1 cellular context compared by ENCODE assay signal in the genomic region with DNA sequence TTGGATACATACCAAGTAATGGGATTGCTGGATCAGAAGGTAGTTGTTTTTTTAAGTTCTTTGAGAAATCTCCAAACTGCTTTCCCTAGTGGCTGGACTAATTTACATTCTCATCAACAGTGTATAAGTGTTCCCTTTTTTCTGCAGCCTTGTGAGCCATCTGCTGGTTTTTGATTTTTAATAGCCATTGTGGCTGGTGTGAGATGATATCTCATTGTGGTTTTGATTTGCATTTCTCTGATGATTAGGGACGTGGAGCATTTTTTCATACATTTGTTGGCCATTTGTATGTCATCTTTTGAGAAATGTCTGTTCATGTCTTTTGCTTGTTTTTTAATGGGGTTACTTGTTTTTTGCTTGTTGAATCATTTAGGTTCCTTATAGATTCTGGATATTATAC.
TF ChIP-seq lines count a peak whose summit lies in the region.

No MANE protein-coding gene starts in this region.

TF ChIP-seq in GM12878, 131 proteins besides CTCF, POLR2A, EP300 and RAD21 (continued from another document):
- TF ChIP-seq, protein P1, sequence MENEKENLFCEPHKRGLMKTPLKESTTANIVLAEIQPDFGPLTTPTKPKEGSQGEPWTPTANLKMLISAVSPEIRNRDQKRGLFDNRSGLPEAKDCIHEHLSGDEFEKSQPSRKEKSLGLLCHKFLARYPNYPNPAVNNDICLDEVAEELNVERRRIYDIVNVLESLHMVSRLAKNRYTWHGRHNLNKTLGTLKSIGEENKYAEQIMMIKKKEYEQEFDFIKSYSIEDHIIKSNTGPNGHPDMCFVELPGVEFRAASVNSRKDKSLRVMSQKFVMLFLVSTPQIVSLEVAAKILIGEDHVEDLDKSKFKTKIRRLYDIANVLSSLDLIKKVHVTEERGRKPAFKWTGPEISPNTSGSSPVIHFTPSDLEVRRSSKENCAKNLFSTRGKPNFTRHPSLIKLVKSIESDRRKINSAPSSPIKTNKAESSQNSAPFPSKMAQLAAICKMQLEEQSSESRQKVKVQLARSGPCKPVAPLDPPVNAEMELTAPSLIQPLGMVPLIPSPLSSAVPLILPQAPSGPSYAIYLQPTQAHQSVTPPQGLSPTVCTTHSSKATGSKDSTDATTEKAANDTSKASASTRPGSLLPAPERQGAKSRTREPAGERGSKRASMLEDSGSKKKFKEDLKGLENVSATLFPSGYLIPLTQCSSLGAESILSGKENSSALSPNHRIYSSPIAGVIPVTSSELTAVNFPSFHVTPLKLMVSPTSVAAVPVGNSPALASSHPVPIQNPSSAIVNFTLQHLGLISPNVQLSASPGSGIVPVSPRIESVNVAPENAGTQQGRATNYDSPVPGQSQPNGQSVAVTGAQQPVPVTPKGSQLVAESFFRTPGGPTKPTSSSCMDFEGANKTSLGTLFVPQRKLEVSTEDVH (IDR thresholded peaks at IDR 0.05; ENCODE audit: low read depth, partially characterized antibody): no peak
- TF ChIP-seq REST (IDR thresholded peaks at IDR 0.05; ENCODE audit: low read depth, low read length) (no peak), IRF5 (IDR thresholded peaks at IDR 0.05; ENCODE audit: borderline replicate concordance) (no peak)
